ENCODE assay signal across 8 cellular contexts in the genomic region with DNA sequence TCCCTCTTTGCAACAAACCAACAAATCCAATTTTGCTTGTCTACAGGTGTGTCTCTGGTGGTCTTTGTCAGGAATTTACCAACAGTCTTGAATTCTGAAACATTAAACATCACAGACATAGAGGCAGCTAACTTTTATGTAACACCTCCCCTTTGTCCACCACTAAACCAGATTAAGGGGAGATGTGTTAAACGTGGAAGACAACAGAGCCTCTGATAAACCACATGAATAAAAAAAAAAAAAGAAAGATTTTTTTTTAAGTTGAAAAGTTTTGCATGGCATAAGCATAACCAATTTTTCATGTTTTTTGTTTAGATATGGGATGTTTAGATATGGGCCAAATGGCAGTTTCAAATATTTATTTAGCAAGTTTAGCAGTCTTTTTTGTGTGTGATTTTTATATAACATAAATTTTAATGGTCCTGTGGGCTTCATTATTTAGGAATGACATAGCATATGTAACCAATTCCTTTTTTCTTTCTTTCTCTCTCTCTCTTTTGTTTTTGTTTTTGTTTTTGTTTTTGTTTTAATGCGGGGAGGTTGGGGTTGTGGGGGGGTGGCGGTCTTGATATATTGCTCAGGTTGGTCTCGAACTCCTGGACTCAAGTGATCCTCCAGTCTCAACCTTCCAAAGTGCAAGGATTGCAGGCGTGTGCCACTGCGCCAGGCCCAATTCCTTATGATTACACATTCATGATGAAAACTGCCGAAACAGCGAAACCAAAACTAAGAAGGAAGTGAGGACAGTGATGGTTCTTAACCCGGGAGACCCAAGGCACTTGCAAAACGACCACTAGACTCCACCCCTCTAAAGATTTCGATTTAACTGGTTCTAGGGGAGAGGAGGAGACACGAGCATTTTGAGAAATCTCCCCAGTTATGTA.
DNase-seq lines count a peak whose midpoint lies in the region; ATAC-seq lines count a peak whose summit lies in the region.

No MANE protein-coding gene starts in this region.

- no peaks in the 10 kb centered on the region for H3K9me3 Mint-ChIP-seq in natural killer cell treated with Interleukin-12 subunit alpha and Interleukin-12 subunit beta and Interleukin-15 and Interleukin-18, amount 100 ng/mL, for 72 hours

- DNase-seq in UCSD-AML1 (lab: John Stamatoyannopoulos, UW; ENCODE audit: unreplicated experiment) (peak; percentile 66), hepatic stellate cell (ENCODE audit: low spot score) (no peak), NCI-H446 treated with DMSO at 0.1 percent for 48 hours (lab: John Stamatoyannopoulos, UW) (no peak), SW 1271 (lab: John Stamatoyannopoulos, UW) (no peak)
- peak; percentile 66 for DNase-seq in natural killer cell treated with Interleukin-12 subunit alpha and Interleukin-12 subunit beta and Interleukin-15 and Interleukin-18, amount 100 ng/mL, for 72 hours (ENCODE audit: low spot score)

- ATAC-seq in HG02938 (IDR thresholded peaks at IDR 0.05; ENCODE audit: unreplicated experiment), result peak; percentile 39
- peak; percentile 25 for ATAC-seq in esophagus mucosa
- ATAC-seq in natural killer cell treated with Interleukin-12 subunit alpha and Interleukin-12 subunit beta and Interleukin-15 and Interleukin-18, amount 100 ng/mL, for 72 hours, result peak; percentile 84 to 94

- H3K27me3 Mint-ChIP-seq in natural killer cell treated with Interleukin-12 subunit alpha and Interleukin-12 subunit beta and Interleukin-15 and Interleukin-18, amount 100 ng/mL, for 72 hours, result no peaks in the 10 kb centered on the region

- peaks cover 32 to 51% of the 10 kb centered on the region in 2 donors for H3K4me1 Mint-ChIP-seq in natural killer cell treated with Interleukin-12 subunit alpha and Interleukin-12 subunit beta and Interleukin-15 and Interleukin-18, amount 100 ng/mL, for 72 hours (ENCODE audit: low read depth in 2 of 2)

- peak overlapping the region; percentile 91 for H3K4me3 ChIP-seq in GM08714 (ENCODE audit: low read length)

- peak overlapping the region; percentile 90 for H3K4me3 Mint-ChIP-seq in natural killer cell treated with Interleukin-12 subunit alpha and Interleukin-12 subunit beta and Interleukin-15 and Interleukin-18, amount 100 ng/mL, for 72 hours

- peak overlapping the region; percentile 92 to 95 for H3K27ac Mint-ChIP-seq in natural killer cell treated with Interleukin-12 subunit alpha and Interleukin-12 subunit beta and Interleukin-15 and Interleukin-18, amount 100 ng/mL, for 72 hours

- H3K36me3 Mint-ChIP-seq in natural killer cell treated with Interleukin-12 subunit alpha and Interleukin-12 subunit beta and Interleukin-15 and Interleukin-18, amount 100 ng/mL, for 72 hours, result no peaks in the 10 kb centered on the region

Comparison
In these comparisons a context has a peak if more than half of its experiments do, and no peak if none do; other contexts are left out.
1. ATAC-seq: peak in every context shown above with its lines; median percentile 89 in natural killer cell treated with Interleukin-12 subunit alpha and Interleukin-12 subunit beta and Interleukin-15 and Interleukin-18, amount 100 ng/mL, for 72 hours; 39 in HG02938; 25 in esophagus mucosa.
2. DNase-seq: peak in UCSD-AML1 (single experiment) and natural killer cell treated with Interleukin-12 subunit alpha and Interleukin-12 subunit beta and Interleukin-15 and Interleukin-18, amount 100 ng/mL, for 72 hours (single experiment); none in hepatic stellate cell (single experiment), NCI-H446 treated with DMSO at 0.1 percent for 48 hours (single experiment) and SW 1271 (0 of 2).